In the genomic region with DNA sequence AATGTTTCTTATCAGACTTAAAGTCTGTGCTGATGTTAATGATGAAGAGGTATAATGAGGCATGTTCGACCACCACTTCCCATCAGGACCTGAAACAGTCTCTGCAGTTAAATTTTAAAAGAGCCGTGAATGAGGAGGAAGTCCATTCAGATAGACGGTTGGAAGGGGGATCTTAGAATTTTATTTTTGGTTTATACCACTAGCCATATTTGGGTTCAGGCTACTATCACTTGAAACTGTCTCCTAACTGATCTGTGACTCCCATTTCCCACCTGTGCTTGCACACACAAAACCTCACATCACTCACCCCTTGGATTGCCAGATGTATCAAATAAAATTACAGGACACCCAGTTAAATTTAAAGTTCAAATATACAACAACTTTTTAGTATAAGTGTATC, we compare ENCODE assay signal across 21 cellular contexts.
"Had no signal": no experiment of that assay in that cellular context is flagged by ENCODE, and none has a peak within 500 bp of the region (broad histone marks: within the 10 kb centered on the region; RNA-seq: fewer than 3 reads in every experiment).

No MANE protein-coding gene starts in this region.

- ATAC-seq: gastrocnemius medialis; heart right ventricle; naive thymus-derived CD4-positive, alpha-beta T cell; sciatic nerve; stimulated activated naive B cell treated with anti-CD40 and anti-IgM and Interleukin-4, amounts not matched to agents 10 μg/mL and 1 μg/mL and 100 μg/mL, for 72 hours; stimulated activated naive CD8-positive, alpha-beta T cell treated with anti-CD3 and anti-CD28 coated beads, Interleukin-15, amount 100 ng/mL, for 72 hours had no signal

- H3K9me3 ChIP-seq: esophagus muscularis mucosa, gastrocnemius medialis, heart right ventricle, neutrophil, spleen, testis, tibial nerve had no signal

- H3K27me3 ChIP-seq: esophagus muscularis mucosa, gastrocnemius medialis, heart right ventricle, neutrophil, spleen, testis, tibial nerve had no signal

- FAIRE-seq: endometrium, islet of Langerhans had no signal

- DNase-seq: effector memory CD4-positive, alpha-beta T cell; gastrocnemius medialis; heart right ventricle; hypothalamus; kidney glomerular epithelial cell; naive thymus-derived CD4-positive, alpha-beta T cell; nephron progenitor cell; posterior cingulate gyrus; spleen; stimulated activated CD4-positive, alpha-beta T cell treated with anti-CD3 and anti-CD28 coated beads, Interleukin-15, amount 100 ng/mL, for 24 hours; stimulated activated CD4-positive, alpha-beta T cell treated with anti-CD3 and anti-CD28 coated beads, Interleukin-1b, Interleukin-23, amount 100 ng/mL, for 48 hours; stimulated activated CD4-positive, alpha-beta T cell treated with anti-CD3 and anti-CD28 coated beads, Interleukin-4, amount 100 ng/mL, for 24 hours; stimulated activated naive B cell treated with anti-CD40 and anti-IgM and Interleukin-4, amounts not matched to agents 10 μg/mL and 1 μg/mL and 100 μg/mL, for 72 hours; stimulated activated naive CD8-positive, alpha-beta T cell treated with anti-CD3 and anti-CD28 coated beads, Interleukin-15, amount 100 ng/mL, for 72 hours; testis had no signal

- H3K36me3 ChIP-seq: gastrocnemius medialis, neutrophil had no signal

- H3K4me3 ChIP-seq: esophagus muscularis mucosa, gastrocnemius medialis, heart right ventricle, spleen, testis, tibial nerve had no signal

- H3K4me1 ChIP-seq: esophagus muscularis mucosa, gastrocnemius medialis, heart right ventricle, spleen, testis had no signal
